Comparison of ENCODE assay signal across 8 cellular contexts in genomic region chr11:114400222-114400973, GRCh38. TPM values are rescaled to one million over a fixed set of nuclear protein-coding genes. Genes with fewer than 3 reads are reported as not detected.
DNase-seq lines count a peak whose midpoint lies in the region; ATAC-seq, FAIRE-seq and TF ChIP-seq lines count a peak whose summit lies in the region.

A gene with protein sequence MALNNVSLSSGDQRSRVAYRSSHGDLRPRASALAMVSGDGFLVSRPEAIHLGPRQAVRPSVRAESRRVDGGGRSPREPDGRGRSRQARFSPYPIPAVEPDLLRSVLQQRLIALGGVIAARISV (minus strand): TSS chr11:114400511. CDS start chr11:114400331, 180 bp downstream.
Gene RBM7 (plus strand): TSS chr11:114400666. CDS start chr11:114400672, 6 bp downstream.

- CTCF ChIA-PET in AG04449 (lab: Yijun Ruan, JAX), result interaction anchor here (0.9 to 1.4 kb wide), 3 partner anchors 19 to 54 kb away, joined by 3 to 6 read pairs (median 3); no protein-coding TSS in a partner anchor

- H3K9ac ChIP-seq in smooth muscle cell (ENCODE audit: low read depth), result peak within 1 kb of the TSS; percentile 97

- peaks cover 58% of the 10 kb centered on the region for H3K79me2 ChIP-seq in smooth muscle cell (ENCODE audit: low read depth)

- peaks cover 40% of the 10 kb centered on the region for H4K20me1 ChIP-seq in smooth muscle cell (ENCODE audit: low read depth)

- under 1% methylated on average over 66 of the region's 69 CpGs for WGBS in smooth muscle cell (ENCODE audit: low lambda C conversion rate)

- H3K9me3 ChIP-seq in WERI-Rb-1 (ENCODE audit: severe bottlenecking) (no peaks in the 10 kb centered on the region), smooth muscle cell (replicated peaks; ENCODE audit: low read depth) (no peaks in the 10 kb centered on the region)

- FAIRE-seq in bronchial epithelial cell (lab: Jason Lieb, UNC), result peak; percentile 43

- peak; percentile 96 for ATAC-seq in GM18868 (IDR thresholded peaks at IDR 0.05; ENCODE audit: unreplicated experiment)
- ATAC-seq in HG03108 (IDR thresholded peaks at IDR 0.05; ENCODE audit: unreplicated experiment), result peak; percentile 95

- H3K4me2 ChIP-seq in smooth muscle cell, result peak within 1 kb of the TSS; percentile 96

- DNase-seq in AG04449 (ENCODE audit: low read depth, low spot score), result peak; percentile 95
- peak; percentile 98 for DNase-seq in NCI-H2196 (lab: John Stamatoyannopoulos, UW; ENCODE audit: unreplicated experiment)
- DNase-seq in WERI-Rb-1, result peak; percentile 97
- peak; percentile 96 for DNase-seq in bronchial epithelial cell (ENCODE audit: low read depth)
- DNase-seq in iPS-NIHi7 (ENCODE audit: extremely low spot score), result peak; percentile 90
- DNase-seq in smooth muscle cell (lab: John Stamatoyannopoulos, UW; ENCODE audit: unreplicated experiment), result peak; percentile 85

- H3K4me1 ChIP-seq in smooth muscle cell (ENCODE audit: low read depth), result peaks cover 21% of the 10 kb centered on the region

- H3K27ac ChIP-seq in WERI-Rb-1, result peak within 1 kb of the TSS; percentile 98
- H3K27ac ChIP-seq in smooth muscle cell (ENCODE audit: low read depth), result peak within 1 kb of the TSS; percentile 99

- H3K4me3 ChIP-seq in AG04449 (ENCODE audit: low read depth, low read length) (peak within 1 kb of the TSS; percentile 70), WERI-Rb-1 (ENCODE audit: low read depth, low read length) (peak within 1 kb of the TSS; percentile 94), bronchial epithelial cell (ENCODE audit: low read depth, low read length) (peak within 1 kb of the TSS; percentile 62), smooth muscle cell (peak within 1 kb of the TSS; percentile 74)

- peaks cover 2% of the 10 kb centered on the region for H3F3A ChIP-seq in smooth muscle cell (ENCODE audit: low read depth)

- H3K36me3 ChIP-seq in WERI-Rb-1 (peaks cover 27% of the 10 kb centered on the region), bronchial epithelial cell (ENCODE audit: control insufficient read depth, insufficient read depth, low read length) (peaks cover 3% of the 10 kb centered on the region), smooth muscle cell (ENCODE audit: low read depth) (no peaks in the 10 kb centered on the region)

- H3K27me3 ChIP-seq in WERI-Rb-1 (ENCODE audit: insufficient read depth, low read depth, severe bottlenecking) (no peaks in the 10 kb centered on the region), bronchial epithelial cell (ENCODE audit: control insufficient read depth, insufficient read depth, low read length) (no peaks in the 10 kb centered on the region), smooth muscle cell (ENCODE audit: low read depth) (no peaks in the 10 kb centered on the region)

- H2AFZ ChIP-seq in smooth muscle cell (ENCODE audit: low read depth), result peak within 1 kb of the TSS; percentile 60

- no peak for TF ChIP-seq CTCF in AG04449 (IDR thresholded peaks at IDR 0.05; ENCODE audit: insufficient read depth, low read length, missing control alignments)
- no peak; the same call in 1 of the 2 replicates for TF ChIP-seq CTCF in WERI-Rb-1 (IDR thresholded peaks at IDR 0.05; ENCODE audit: low read depth, low read length)
- TF ChIP-seq CTCF in bronchial epithelial cell (IDR thresholded peaks at IDR 0.05; ENCODE audit: insufficient read depth, low read length, severe bottlenecking), result no peak
- TF ChIP-seq CTCF in smooth muscle cell (IDR thresholded peaks at IDR 0.05; ENCODE audit: borderline replicate concordance, insufficient read depth, poor library complexity, severe bottlenecking), result no peak

- POLR2A ChIA-PET in AG04449 (lab: Yijun Ruan, JAX), result interaction anchor here (1.0 kb wide), 1 partner anchor 105 kb away, joined by 5 read pairs; the partner anchor contains the start of gene NNMT

RNA-seq across cellular contexts. Expression of the first gene that starts in this region (rescaled TPM):
- total RNA-seq in bronchial epithelial cell (2.1 and 3.5 TPM in 2 replicates), smooth muscle cell (2.0 and 3.8 TPM in 2 replicates)
- polyA plus RNA-seq in smooth muscle cell, result 1.3 TPM in 2 replicates

RNA-seq across cellular contexts. Expression of gene RBM7, which starts in this region (rescaled TPM):
- total RNA-seq in bronchial epithelial cell (36.4 and 37.9 TPM in 2 replicates), smooth muscle cell (79.0 and 90.9 TPM in 2 replicates)
- 39.7 and 47.1 TPM in 2 replicates for polyA plus RNA-seq in smooth muscle cell

Comparison
In these comparisons a context has a peak if more than half of its experiments do, and no peak if none do; other contexts are left out.
1. Peak in every context shown above with its lines: DNase-seq, ATAC-seq, H3K4me3 ChIP-seq and H3K27ac ChIP-seq.